In the genomic region with DNA sequence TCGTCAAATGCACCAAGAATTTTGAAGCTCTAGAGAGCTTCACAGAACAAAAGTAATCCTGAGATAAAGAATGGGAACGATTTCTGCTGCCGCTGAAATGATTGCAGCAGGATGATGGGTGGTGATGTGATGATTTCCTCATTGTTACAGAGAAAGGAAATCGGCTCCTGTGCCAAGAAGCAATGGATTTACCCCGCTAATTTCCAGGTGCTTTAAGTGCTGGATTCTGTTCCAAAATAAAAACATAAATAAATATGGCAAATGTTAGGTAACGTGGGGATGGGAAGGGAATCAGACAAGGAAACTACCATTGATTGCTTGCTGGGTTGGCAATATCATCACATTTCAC, we compare ENCODE assay signal across 18 cellular contexts.
"Had no signal": no experiment of that assay in that cellular context is flagged by ENCODE, and none has a peak within 500 bp of the region (broad histone marks: within the 10 kb centered on the region; RNA-seq: fewer than 3 reads in every experiment).

No MANE protein-coding gene starts in this region.

- H2AFZ ChIP-seq: hepatocyte had no signal

- H3K79me2 ChIP-seq: hepatocyte had no signal

- H3K4me1 ChIP-seq: body of pancreas, left ventricle myocardium inferior, sigmoid colon, vagina had no signal

- H3K4me3 ChIP-seq: body of pancreas, hepatocyte, left ventricle myocardium inferior, sigmoid colon, thoracic aorta, vagina had no signal

- DNase-seq: activated CD4-positive, alpha-beta T cell treated with anti-CD3 and anti-CD28 coated beads for 1 hour; activated CD4-positive, alpha-beta T cell treated with anti-CD3 and anti-CD28 coated beads, Interleukin-2, amount 50 U/mL, for 1 hour; activated CD8-positive, alpha-beta T cell treated with anti-CD3 and anti-CD28 coated beads, Interleukin-2, amount 10 ng/mL, durations not matched to agents 7 days and 5 days; activated gamma-delta T cell; activated naive CD4-positive, alpha-beta T cell treated with anti-CD3 and anti-CD28 coated beads, Interleukin-2, amount 50 U/mL, for 16 hours; body of pancreas; effector CD4-positive, alpha-beta T cell; erythroblast; foreskin fibroblast; left ventricle myocardium inferior; naive thymus-derived CD4-positive, alpha-beta T cell; sigmoid colon; stimulated activated CD4-positive, alpha-beta T cell treated with anti-CD3 and anti-CD28 coated beads, Interleukin-2, amount 100 ng/mL, for 48 hours; stimulated activated naive CD4-positive, alpha-beta T cell treated with Interleukin-2 at 50 U/mL for 16 hours; WERI-Rb-1 had no signal

- H3K27ac ChIP-seq: body of pancreas, hepatocyte, left ventricle myocardium inferior, sigmoid colon, thoracic aorta, vagina had no signal

- ATAC-seq: activated CD8-positive, alpha-beta T cell treated with anti-CD3 and anti-CD28 coated beads, Interleukin-2, amount 10 ng/mL, durations not matched to agents 7 days and 5 days; body of pancreas; naive thymus-derived CD4-positive, alpha-beta T cell had no signal

- H3K36me3 ChIP-seq: left ventricle myocardium inferior, sigmoid colon, thoracic aorta, vagina, WERI-Rb-1 had no signal

- H3K9me3 ChIP-seq: body of pancreas, left ventricle myocardium inferior, sigmoid colon, thoracic aorta, vagina had no signal

- H3K27me3 ChIP-seq: body of pancreas, sigmoid colon, vagina had no signal

- H3K4me2 ChIP-seq: hepatocyte had no signal
